ENCODE assay signal across 1 cellular context in genomic region chr17:27496501-27496943, GRCh38.
TF ChIP-seq lines count a peak whose summit lies in the region.

No MANE protein-coding gene starts in this region.

TF ChIP-seq in HepG2, 621 proteins besides CTCF, POLR2A, EP300 and RAD21 (continued from another document and continues in another):
- TF ChIP-seq SNAPC5 (CRISPR knock-in tag; IDR thresholded peaks at IDR 0.05; ENCODE audit: borderline replicate concordance) (0 out of 2 replicates have a peak, but pooled peaks have one; percentile 63), MYNN (CRISPR knock-in tag; IDR thresholded peaks at IDR 0.05; ENCODE audit: low read depth) (no peak), ZNF326 (CRISPR knock-in tag; IDR thresholded peaks at IDR 0.05; ENCODE audit: borderline replicate concordance) (no peak), KDM5A (IDR thresholded peaks at IDR 0.05; ENCODE audit: borderline replicate concordance, low read length) (no peak), NR3C1 (CRISPR knock-in tag; IDR thresholded peaks at IDR 0.05) (no peak), REL (CRISPR knock-in tag; conservative IDR thresholded peaks at IDR 0.05) (no peak), GATA4 (IDR thresholded peaks at IDR 0.05; ENCODE audit: borderline replicate concordance, low read depth) (0 out of 2 replicates have a peak, but pooled peaks have one; percentile 8), DBP (CRISPR knock-in tag; IDR thresholded peaks at IDR 0.05; ENCODE audit: not compliant biosample characterization) (no peak), ZSCAN31 (CRISPR knock-in tag; IDR thresholded peaks at IDR 0.05; ENCODE audit: low read depth) (no peak), KLF16 (CRISPR knock-in tag; IDR thresholded peaks at IDR 0.05) (peak in 1 of 2 experiments; percentile 49; a peak in 1 of 4 replicates), SP140L (CRISPR knock-in tag; IDR thresholded peaks at IDR 0.05; ENCODE audit: borderline replicate concordance) (no peak), ZNF737 (CRISPR knock-in tag; IDR thresholded peaks at IDR 0.05; ENCODE audit: borderline replicate concordance) (no peak), CAMTA2 (CRISPR knock-in tag; IDR thresholded peaks at IDR 0.05; ENCODE audit: borderline replicate concordance) (no peak), NFRKB (IDR thresholded peaks at IDR 0.05) (no peak), BRF2 (CRISPR knock-in tag; IDR thresholded peaks at IDR 0.05) (no peak), MYC (CRISPR knock-in tag; IDR thresholded peaks at IDR 0.05; ENCODE audit: borderline replicate concordance) (no peak), ZNF205 (CRISPR knock-in tag; IDR thresholded peaks at IDR 0.05) (0 out of 2 replicates have a peak, but pooled peaks have one; percentile 20), GPBP1L1 (CRISPR knock-in tag; IDR thresholded peaks at IDR 0.05) (no peak), KLF15 (CRISPR knock-in tag; IDR thresholded peaks at IDR 0.05; ENCODE audit: borderline replicate concordance) (no peak), HMGXB4 (CRISPR knock-in tag; IDR thresholded peaks at IDR 0.05; ENCODE audit: borderline replicate concordance in 1 of 2, low read depth in 1 of 2) (0 out of 4 replicates have a peak, but pooled peaks of 1 of the 2 experiments have one; percentile 43), KMT2A (CRISPR knock-in tag; IDR thresholded peaks at IDR 0.05) (peak; percentile 44; the same call in 1 of the 2 replicates), ZNF703 (CRISPR knock-in tag; IDR thresholded peaks at IDR 0.05; ENCODE audit: borderline replicate concordance) (no peak), ETS1 (CRISPR knock-in tag; IDR thresholded peaks at IDR 0.05) (no peak), ATF3 (CRISPR knock-in tag; IDR thresholded peaks at IDR 0.05) (no peak), MLXIP (CRISPR knock-in tag; IDR thresholded peaks at IDR 0.05; ENCODE audit: borderline replicate concordance) (no peak), ZFYVE20 (CRISPR knock-in tag; IDR thresholded peaks at IDR 0.05; ENCODE audit: borderline replicate concordance, low read depth) (no peak), RCOR2 (CRISPR knock-in tag; IDR thresholded peaks at IDR 0.05) (no peak), ZNF513 (CRISPR knock-in tag; conservative IDR thresholded peaks at IDR 0.05) (no peak), TFAP4 (IDR thresholded peaks at IDR 0.05; ENCODE audit: borderline replicate concordance, low read depth) (peak; percentile 26; the same call in 1 of the 2 replicates), ZNF292 (CRISPR knock-in tag; IDR thresholded peaks at IDR 0.05; ENCODE audit: borderline replicate concordance, low read depth) (0 out of 2 replicates have a peak, but pooled peaks have one; percentile 30), PBX2 (CRISPR knock-in tag; IDR thresholded peaks at IDR 0.05) (no peak), FOXP4 (CRISPR knock-in tag; IDR thresholded peaks at IDR 0.05) (peak; percentile 26), CENPX (CRISPR knock-in tag; IDR thresholded peaks at IDR 0.05) (no peak), ZNF441 (CRISPR knock-in tag; IDR thresholded peaks at IDR 0.05; ENCODE audit: borderline replicate concordance) (no peak), ZNF563 (CRISPR knock-in tag; IDR thresholded peaks at IDR 0.05) (no peak), ZNF451 (CRISPR knock-in tag; IDR thresholded peaks at IDR 0.05) (no peak), BRD4 (CRISPR knock-in tag; IDR thresholded peaks at IDR 0.05) (no peak), MBNL3 (CRISPR knock-in tag; conservative IDR thresholded peaks at IDR 0.05) (no peak), THAP9 (CRISPR knock-in tag; IDR thresholded peaks at IDR 0.05; ENCODE audit: borderline replicate concordance) (no peak), ZNF569 (CRISPR knock-in tag; IDR thresholded peaks at IDR 0.05; ENCODE audit: borderline replicate concordance) (no peak), PHF8 (CRISPR knock-in tag; IDR thresholded peaks at IDR 0.05) (peak; percentile 43), ZNF382 (CRISPR knock-in tag; IDR thresholded peaks at IDR 0.05; ENCODE audit: borderline replicate concordance) (no peak), SALL1 (CRISPR knock-in tag; IDR thresholded peaks at IDR 0.05) (peak; percentile 27; the same call in 1 of the 2 replicates), ZMYM4 (CRISPR knock-in tag; IDR thresholded peaks at IDR 0.05) (no peak), ARNT (IDR thresholded peaks at IDR 0.05) (no peak), ZNF547 (CRISPR knock-in tag; IDR thresholded peaks at IDR 0.05) (no peak)
